Comparison of ENCODE assay signal across 20 cellular contexts in the genomic region with DNA sequence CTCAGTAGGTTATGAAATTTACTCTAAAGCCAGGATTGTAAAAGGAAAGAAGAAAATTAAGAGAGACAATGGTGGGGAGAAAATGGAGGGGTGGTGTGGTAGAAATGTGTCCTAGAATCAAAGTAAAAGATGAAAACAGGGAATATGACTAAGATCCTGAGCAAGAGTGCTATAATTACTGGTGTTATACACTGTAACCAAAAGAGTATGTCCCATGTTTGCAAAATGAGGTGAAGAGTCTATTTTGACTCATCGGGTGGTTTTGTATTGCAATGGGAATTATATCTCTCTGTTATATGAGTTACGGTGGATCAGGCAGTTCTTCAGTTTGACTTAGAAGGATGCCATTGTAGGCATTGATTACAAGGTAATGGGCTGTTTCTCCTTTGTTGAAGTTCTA. TPM values are rescaled to one million over a fixed set of nuclear protein-coding genes. Genes with fewer than 3 reads are reported as not detected.
DNase-seq lines count a peak whose midpoint lies in the region; ATAC-seq and TF ChIP-seq lines count a peak whose summit lies in the region.
"Had no signal": no experiment of that assay in that cellular context is flagged by ENCODE, and none has a peak within 500 bp of the region (broad histone marks: within the 10 kb centered on the region; RNA-seq: fewer than 3 reads in every experiment).

No MANE protein-coding gene starts in this region.

- TF ChIP-seq CTCF in PC-3 (conservative IDR thresholded peaks at IDR 0.05; ENCODE audit: low read depth, low read length) (no peak), thyroid gland (IDR thresholded peaks at IDR 0.05) (no peak), chondrocyte (IDR thresholded peaks at IDR 0.05) (no peak)

- H3K36me3 ChIP-seq in PC-3 (ENCODE audit: low read depth, low read length) (no peaks in the 10 kb centered on the region), thyroid gland (no peaks in the 10 kb centered on the region)

- TF ChIP-seq POLR2A in thyroid gland (IDR thresholded peaks at IDR 0.05) = no peak

- H3F3A ChIP-seq in PC-3 (ENCODE audit: low read length, unreplicated experiment) = no peaks in the 10 kb centered on the region

- H3K4me1 Mint-ChIP-seq in activated naive CD4-positive, alpha-beta T cell treated with anti-CD3 and anti-CD28 coated beads, Interleukin-2, amount 10 ng/mL, durations not matched to agents 7 days and 5 days = peaks cover 51% of the 10 kb centered on the region
- no peaks in the 10 kb centered on the region for H3K4me1 Mint-ChIP-seq in chondrocyte (ENCODE audit: low read depth)

- peak overlapping the region in 1 of 2 donors; percentile 79 for H3K27ac Mint-ChIP-seq in activated naive CD4-positive, alpha-beta T cell treated with anti-CD3 and anti-CD28 coated beads, Interleukin-2, amount 50 U/mL, for 72 hours
- H3K27ac Mint-ChIP-seq in activated naive CD4-positive, alpha-beta T cell treated with anti-CD3 and anti-CD28 coated beads, Interleukin-2, amount 10 ng/mL, durations not matched to agents 7 days and 5 days = no peak overlapping the region
- no peak overlapping the region for H3K27ac Mint-ChIP-seq in chondrocyte (ENCODE audit: unreplicated experiment)
- H3K27ac Mint-ChIP-seq: activated T-helper 2 cell treated with anti-CD3 and anti-CD28 coated beads, Interferon-gamma antibody, Interleukin-2, Interleukin-4, amounts not matched to agents 10 μg/mL and 5 μg/mL and 100 μg/mL, durations not matched to agents 14 hours and 24 hours and 36 hours had no signal

- no peak overlapping the region for H3K9ac ChIP-seq in PC-3 (ENCODE audit: low read length)

- no peaks in the 10 kb centered on the region for H4K20me1 ChIP-seq in PC-3 (ENCODE audit: low read length)

- H3K4me3 Mint-ChIP-seq in activated naive CD4-positive, alpha-beta T cell treated with anti-CD3 and anti-CD28 coated beads, Interleukin-2, amount 10 ng/mL, durations not matched to agents 7 days and 5 days = no peak overlapping the region
- H3K4me3 Mint-ChIP-seq in chondrocyte (ENCODE audit: unreplicated experiment) = no peak overlapping the region

- POLR2A ChIA-PET in PC-3 (lab: Charles Lee; ENCODE audit: unreplicated experiment) = no interaction called here

- H3K36me3 Mint-ChIP-seq in activated naive CD4-positive, alpha-beta T cell treated with anti-CD3 and anti-CD28 coated beads, Interleukin-2, amount 50 U/mL, for 72 hours = peaks cover 0 to 7% of the 10 kb centered on the region in 2 donors
- H3K36me3 Mint-ChIP-seq in activated naive CD4-positive, alpha-beta T cell treated with anti-CD3 and anti-CD28 coated beads, Interleukin-2, amount 10 ng/mL, durations not matched to agents 7 days and 5 days = peaks cover 48% of the 10 kb centered on the region
- H3K36me3 Mint-ChIP-seq in chondrocyte (ENCODE audit: low read depth) = peaks cover 7% of the 10 kb centered on the region

- DNase-seq in activated naive CD4-positive, alpha-beta T cell treated with anti-CD3 and anti-CD28 coated beads, Interleukin-2, amount 50 U/mL, for 72 hours (ENCODE audit: low spot score in 2 of 2) = no peak
- no peak for DNase-seq in activated naive CD4-positive, alpha-beta T cell treated with anti-CD3 and anti-CD28 coated beads, Interleukin-2, amount 10 ng/mL, durations not matched to agents 7 days and 5 days
- peak; percentile 7 for DNase-seq in PC-3
- DNase-seq in fibroblast of peridontal ligament (ENCODE audit: extremely low read depth) = peak; percentile 52
- DNase-seq in SIG-M5 (lab: John Stamatoyannopoulos, UW) = no peak
- no peak for DNase-seq in thyroid gland
- no peak for DNase-seq in chondrocyte (ENCODE audit: low spot score)
- DNase-seq: activated CD4-positive, alpha-beta T cell treated with anti-CD3 and anti-CD28 coated beads, Interleukin-2, amount 50 U/mL, for 4 hours; cerebellar nuclear complex; effector CD8-positive, alpha-beta T cell; esophagus squamous epithelium; head of caudate nucleus; NCI-H1436; NCI-H2171 treated with DMSO at 0.1 percent for 48 hours; NCI-H748 treated with DMSO at 0.1 percent for 48 hours; Right ventricle myocardium superior; stimulated activated CD4-positive, alpha-beta T cell treated with anti-CD3 and anti-CD28 coated beads, Interleukin-4, amount 100 ng/mL, for 24 hours had no signal

- 97% methylated on average over 2 of the region's 2 CpGs for WGBS in thyroid gland, 2 donors

- no peak overlapping the region for H3K4me2 ChIP-seq in PC-3 (ENCODE audit: low read length)
- H3K4me2 ChIP-seq: smooth muscle cell had no signal

- no peaks in the 10 kb centered on the region for H3K9me2 ChIP-seq in PC-3 (replicated peaks; ENCODE audit: low read length)

- H3K4me1 ChIP-seq in PC-3 (ENCODE audit: insufficient read depth, low read length) (no peaks in the 10 kb centered on the region), thyroid gland (no peaks in the 10 kb centered on the region)
- H3K4me1 ChIP-seq: esophagus squamous epithelium had no signal

- peak; percentile 90 to 94 for ATAC-seq in activated naive CD4-positive, alpha-beta T cell treated with anti-CD3 and anti-CD28 coated beads, Interleukin-2, amount 50 U/mL, for 72 hours
- ATAC-seq in PC-3 = no peak
- ATAC-seq: left lobe of liver had no signal

- no peaks in the 10 kb centered on the region for H3K9me3 Mint-ChIP-seq in activated naive CD4-positive, alpha-beta T cell treated with anti-CD3 and anti-CD28 coated beads, Interleukin-2, amount 50 U/mL, for 72 hours
- H3K9me3 Mint-ChIP-seq in activated naive CD4-positive, alpha-beta T cell treated with anti-CD3 and anti-CD28 coated beads, Interleukin-2, amount 10 ng/mL, durations not matched to agents 7 days and 5 days = no peaks in the 10 kb centered on the region
- no peaks in the 10 kb centered on the region for H3K9me3 Mint-ChIP-seq in chondrocyte (ENCODE audit: low read depth)
- H3K9me3 Mint-ChIP-seq: activated T-helper 2 cell treated with anti-CD3 and anti-CD28 coated beads, Interferon-gamma antibody, Interleukin-2, Interleukin-4, amounts not matched to agents 10 μg/mL and 5 μg/mL and 100 μg/mL, durations not matched to agents 14 hours and 24 hours and 36 hours had no signal

- no peak overlapping the region for H2AFZ ChIP-seq in PC-3 (ENCODE audit: low read length)

- no peaks in the 10 kb centered on the region for H3K79me2 ChIP-seq in PC-3 (ENCODE audit: low read length)

- H3K9me3 ChIP-seq in PC-3 (ENCODE audit: low read length) (no peaks in the 10 kb centered on the region), thyroid gland (no peaks in the 10 kb centered on the region)
- H3K9me3 ChIP-seq: esophagus squamous epithelium had no signal

- no peaks in the 10 kb centered on the region for H3K27me3 ChIP-seq in PC-3 (ENCODE audit: low read length)
- no peaks in the 10 kb centered on the region for H3K27me3 ChIP-seq in thyroid gland
- H3K27me3 ChIP-seq: esophagus squamous epithelium had no signal

- CTCF ChIA-PET in activated naive CD4-positive, alpha-beta T cell treated with anti-CD3 and anti-CD28 coated beads, Interleukin-2, amount 10 ng/mL, durations not matched to agents 7 days and 5 days (lab: Charles Lee) = interaction anchor here (0.6 kb wide), 1 partner anchor 30 kb away, joined by 3 read pairs; no protein-coding TSS in a partner anchor
- CTCF ChIA-PET in PC-3 (lab: Charles Lee) = no interaction called here

- H3K27me3 Mint-ChIP-seq in activated naive CD4-positive, alpha-beta T cell treated with anti-CD3 and anti-CD28 coated beads, Interleukin-2, amount 10 ng/mL, durations not matched to agents 7 days and 5 days = no peaks in the 10 kb centered on the region
- no peaks in the 10 kb centered on the region for H3K27me3 Mint-ChIP-seq in chondrocyte (ENCODE audit: low read depth)

- no peak overlapping the region for H3K27ac ChIP-seq in PC-3 (ENCODE audit: low read length)
- H3K27ac ChIP-seq in thyroid gland = no peak overlapping the region
- H3K27ac ChIP-seq: esophagus squamous epithelium had no signal

- H3K4me3 ChIP-seq in PC-3 (ENCODE audit: low read length) = no peak overlapping the region
- H3K4me3 ChIP-seq in thyroid gland (replicated peaks in 1 of 3) = no peak overlapping the region
- H3K4me3 ChIP-seq: esophagus squamous epithelium, smooth muscle cell had no signal

- BruUV-seq in PC-3 (replicated peaks; lab: Mats Ljungman, UMichigan) = no TSS peak

- intact Hi-C loops in PC-3 (cut with micrococcal nuclease) = no loop called here
- intact Hi-C loops in thyroid gland (cut with DNase I) = no loop called here

RNA-seq across cellular contexts. Expression of a gene that starts 8.5 kb away (rescaled TPM):
- 1 to 10 TPM; 3.1 to 5.4 TPM for total RNA-seq in activated naive CD4-positive, alpha-beta T cell treated with anti-CD3 and anti-CD28 coated beads, Interleukin-2, amount 50 U/mL, for 72 hours
- 3.0 and 3.1 TPM in 2 replicates for total RNA-seq in PC-3 (2014; rRNA removed)
- 10 to 100 TPM in 3 of 4 donors, 1 to 10 TPM in 1; 8.1 to 18.1 (median 14.2) TPM for total RNA-seq in thyroid gland
- 10.0 to 16.7 TPM (median 15.4 TPM) in 3 replicates for total RNA-seq in chondrocyte

Comparison
In these comparisons a context has a peak if more than half of its experiments do, and no peak if none do; other contexts are left out.
1. DNase-seq: peak in PC-3 (single experiment) and fibroblast of peridontal ligament (single experiment); none in activated naive CD4-positive, alpha-beta T cell treated with anti-CD3 and anti-CD28 coated beads, Interleukin-2, amount 50 U/mL, for 72 hours (0 of 2), activated naive CD4-positive, alpha-beta T cell treated with anti-CD3 and anti-CD28 coated beads, Interleukin-2, amount 10 ng/mL, durations not matched to agents 7 days and 5 days (single experiment), SIG-M5 (single experiment), thyroid gland (0 of 2) and chondrocyte (single experiment).